Comparison of ENCODE assay signal across 19 cellular contexts in the genomic region with DNA sequence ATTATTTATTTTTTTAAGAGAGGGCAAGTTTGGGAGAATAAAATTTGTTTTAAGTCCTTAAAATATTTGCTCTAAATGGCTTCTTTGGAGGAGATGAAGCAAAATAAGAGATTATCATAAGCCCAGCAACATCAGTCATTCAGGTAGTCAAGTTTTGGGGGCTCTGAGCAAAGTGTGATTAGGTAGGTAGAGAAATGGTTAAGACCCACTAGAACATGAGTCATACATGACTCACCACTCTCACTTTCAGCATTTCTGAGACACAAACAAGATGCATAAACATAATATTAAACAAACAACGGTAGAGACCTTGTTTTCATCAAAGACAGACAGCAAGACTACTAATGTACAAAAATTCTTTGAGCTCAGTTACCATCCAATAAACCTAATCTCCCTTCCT.
DNase-seq lines count a peak whose midpoint lies in the region; ATAC-seq and TF ChIP-seq lines count a peak whose summit lies in the region.
"Had no signal": no experiment of that assay in that cellular context is flagged by ENCODE, and none has a peak within 500 bp of the region (broad histone marks: within the 10 kb centered on the region; RNA-seq: fewer than 3 reads in every experiment).

No MANE protein-coding gene starts in this region.

- no peaks in the 10 kb centered on the region for H3K36me3 ChIP-seq in MG63
- H3K36me3 ChIP-seq: brain microvascular endothelial cell, left lung, stomach, upper lobe of right lung had no signal

- no peak for TF ChIP-seq CTCF in mesothelial cell of epicardium (IDR thresholded peaks at IDR 0.05; ENCODE audit: unreplicated experiment)

- H3K27me3 Mint-ChIP-seq in mesothelial cell of epicardium (ENCODE audit: low read depth), result no peaks in the 10 kb centered on the region
- H3K27me3 Mint-ChIP-seq: activated naive CD8-positive, alpha-beta T cell treated with anti-CD3 and anti-CD28 coated beads for 36 hours; dendritic cell treated with granulocyte-macrophage colony-stimulating factor and Interleukin-4, amounts not matched to agents 40 ng/mL and 50 ng/mL, for 4 days had no signal

- H3K4me3 Mint-ChIP-seq in mesothelial cell of epicardium, result no peak overlapping the region
- H3K4me3 Mint-ChIP-seq: activated naive CD8-positive, alpha-beta T cell treated with anti-CD3 and anti-CD28 coated beads for 36 hours; dendritic cell treated with granulocyte-macrophage colony-stimulating factor and Interleukin-4, amounts not matched to agents 40 ng/mL and 50 ng/mL, for 4 days; T-helper 17 cell had no signal

- ATAC-seq in GM19035 (IDR thresholded peaks at IDR 0.05; ENCODE audit: unreplicated experiment) (peak; percentile 68), HG02973 (IDR thresholded peaks at IDR 0.05; ENCODE audit: unreplicated experiment) (peak; percentile 55)
- ATAC-seq: left lung, T-helper 17 cell, upper lobe of right lung had no signal

- H3K4me3 ChIP-seq in MG63, result no peak overlapping the region
- H3K4me3 ChIP-seq: left lung, stomach, upper lobe of right lung had no signal

- H3K9me3 Mint-ChIP-seq in mesothelial cell of epicardium, result peaks cover 14% of the 10 kb centered on the region
- H3K9me3 Mint-ChIP-seq: activated naive CD8-positive, alpha-beta T cell treated with anti-CD3 and anti-CD28 coated beads for 36 hours had no signal

- H3K27me3 ChIP-seq in MG63, result no peaks in the 10 kb centered on the region
- H3K27me3 ChIP-seq: brain microvascular endothelial cell, left lung, stomach, upper lobe of right lung had no signal

- DNase-seq in astrocyte of the hippocampus (ENCODE audit: low read depth, low spot score) (peak; percentile 46), mesothelial cell of epicardium (ENCODE audit: low spot score in 2 of 2, unreplicated experiment in 2 of 2) (no peak), mucosa of gallbladder (ENCODE audit: low spot score) (no peak), G401 (ENCODE audit: low spot score) (no peak), MG63 (no peak), superior temporal gyrus (ENCODE audit: extremely low spot score) (no peak)
- DNase-seq: activated naive CD8-positive, alpha-beta T cell treated with anti-CD3 and anti-CD28 coated beads for 36 hours; brain microvascular endothelial cell; left lung; NCI-H1048; NCI-H510A; Right ventricle myocardium superior; stimulated activated CD4-positive, alpha-beta T cell treated with anti-CD3 and anti-CD28 coated beads, Interleukin-1b, Interleukin-23, amount 100 ng/mL, for 48 hours; stomach; T-helper 17 cell; upper lobe of right lung had no signal

- H3K9me3 ChIP-seq in MG63, result no peaks in the 10 kb centered on the region
- H3K9me3 ChIP-seq: stomach, upper lobe of right lung had no signal

- H3K27ac Mint-ChIP-seq in mesothelial cell of epicardium, result peak overlapping the region; percentile 58
- H3K27ac Mint-ChIP-seq: activated naive CD8-positive, alpha-beta T cell treated with anti-CD3 and anti-CD28 coated beads for 36 hours; dendritic cell treated with granulocyte-macrophage colony-stimulating factor and Interleukin-4, amounts not matched to agents 40 ng/mL and 50 ng/mL, for 4 days; T-helper 17 cell had no signal

- in situ Hi-C loops in G401 (cut with HindIII; ENCODE audit: low sequenced_read_pairs), result no loop called here

- peaks cover 8% of the 10 kb centered on the region for H3K36me3 Mint-ChIP-seq in mesothelial cell of epicardium
- H3K36me3 Mint-ChIP-seq: activated naive CD8-positive, alpha-beta T cell treated with anti-CD3 and anti-CD28 coated beads for 36 hours had no signal

- peaks cover 54% of the 10 kb centered on the region for H3K4me1 Mint-ChIP-seq in mesothelial cell of epicardium
- H3K4me1 Mint-ChIP-seq: activated naive CD8-positive, alpha-beta T cell treated with anti-CD3 and anti-CD28 coated beads for 36 hours; T-helper 17 cell had no signal
